In genomic region chr15:57391537-57391936, GRCh38 we compare ENCODE assay signal across 16 cellular contexts. TPM values are rescaled to one million over a fixed set of nuclear protein-coding genes. Genes with fewer than 3 reads are reported as not detected.
DNase-seq lines count a peak whose midpoint lies in the region; ATAC-seq, FAIRE-seq and TF ChIP-seq lines count a peak whose summit lies in the region.
"Had no signal": no experiment of that assay in that cellular context is flagged by ENCODE, and none has a peak within 500 bp of the region (broad histone marks: within the 10 kb centered on the region; RNA-seq: fewer than 3 reads in every experiment).

No MANE protein-coding gene starts in this region.

- no peaks in the 10 kb centered on the region for H3K27me3 ChIP-seq in GM23338 (ENCODE audit: insufficient read depth)
- H3K27me3 ChIP-seq in K562 (ENCODE audit: control insufficient read depth in 2 of 2, insufficient read depth in 2 of 2, low read length in 2 of 2): peaks cover 19 to 33% of the 10 kb centered on the region in 2 experiments
- no peaks in the 10 kb centered on the region for H3K27me3 ChIP-seq in endothelial cell of umbilical vein (ENCODE audit: control insufficient read depth in 2 of 2, insufficient read depth in 2 of 2, low read length in 2 of 2)
- H3K27me3 ChIP-seq in neural progenitor cell: no peaks in the 10 kb centered on the region

- H3K27me3 Mint-ChIP-seq in GM23338 (ENCODE audit: insufficient read depth, low read depth, poor library complexity) (no peaks in the 10 kb centered on the region), T-cell (peaks cover 3 to 6% of the 10 kb centered on the region in 2 donors), neural progenitor cell (ENCODE audit: insufficient read depth, low read depth) (peaks cover 19% of the 10 kb centered on the region)

- H3K9me1 ChIP-seq in K562 (ENCODE audit: control insufficient read depth, insufficient read depth, low read length): no peaks in the 10 kb centered on the region
- no peaks in the 10 kb centered on the region for H3K9me1 ChIP-seq in endothelial cell of umbilical vein (replicated peaks; ENCODE audit: control insufficient read depth, extremely low read depth, insufficient read depth, low read length)

- 0 out of 2 replicates have a peak overlapping the region, but pooled peaks have one; percentile 18 for H3K4me2 ChIP-seq in GM23338
- H3K4me2 ChIP-seq in K562 (ENCODE audit: insufficient read depth, low read length): no peak overlapping the region
- peak overlapping the region; percentile 60 for H3K4me2 ChIP-seq in endothelial cell of umbilical vein (ENCODE audit: insufficient read depth, low read length)
- no peak overlapping the region for H3K4me2 ChIP-seq in neural progenitor cell

- TF ChIP-seq CTCF in GM23338 (conservative IDR thresholded peaks at IDR 0.05; ENCODE audit: low read depth in 2 of 2) (no peak), K562 (IDR thresholded peaks at IDR 0.05 in 2 of 3, conservative IDR thresholded peaks at IDR 0.05 in 1 of 3; ENCODE audit: insufficient read depth in 2 of 3, low read depth in 1 of 3, low read length in 3 of 3) (no peak), endothelial cell of umbilical vein (IDR thresholded peaks at IDR 0.05; ENCODE audit: extremely low read depth in 1 of 2, insufficient read depth in 1 of 2, low read depth in 1 of 2, low read length in 2 of 2) (no peak), neural progenitor cell (IDR thresholded peaks at IDR 0.05) (no peak)

- no peaks in the 10 kb centered on the region for H3K36me3 ChIP-seq in GM23338 (ENCODE audit: insufficient read depth)
- no peaks in the 10 kb centered on the region for H3K36me3 ChIP-seq in K562 (ENCODE audit: control insufficient read depth, insufficient read depth, low read length)
- H3K36me3 ChIP-seq in endothelial cell of umbilical vein (ENCODE audit: control insufficient read depth in 2 of 2, extremely low read depth in 1 of 2, insufficient read depth in 2 of 2, low read length in 2 of 2): no peaks in the 10 kb centered on the region
- no peaks in the 10 kb centered on the region for H3K36me3 ChIP-seq in neural progenitor cell

- CTCF ChIA-PET in K562 (lab: Yijun Ruan, JAX; ENCODE audit: low intra/inter-chr PET ratio) (no interaction called here), endothelial cell of umbilical vein (lab: Charles Lee) (no interaction called here), T-cell (lab: Charles Lee) (no interaction called here)

- H3K9me3 Mint-ChIP-seq in GM23338 (no peaks in the 10 kb centered on the region), T-cell (no peaks in the 10 kb centered on the region), neural progenitor cell (peaks cover 4% of the 10 kb centered on the region)
- H3K9me3 Mint-ChIP-seq: CD8-positive, alpha-beta T cell had no signal

- TF ChIP-seq RAD21 in K562 (CRISPR knock-in tag; conservative IDR thresholded peaks at IDR 0.05 in 1 of 2, IDR thresholded peaks at IDR 0.05 in 1 of 2): no peak

- no peak overlapping the region for H2AFZ ChIP-seq in GM23338
- no peak overlapping the region for H2AFZ ChIP-seq in K562 (ENCODE audit: low read depth, low read length)
- no peak overlapping the region for H2AFZ ChIP-seq in endothelial cell of umbilical vein (ENCODE audit: low read depth, low read length)
- no peak overlapping the region for H2AFZ ChIP-seq in neural progenitor cell (replicated peaks)

- in situ Hi-C loops in K562 (cut with MboI): no loop called here

- peaks cover 44% of the 10 kb centered on the region for H3K4me1 ChIP-seq in GM23338 (ENCODE audit: insufficient read depth)
- no peaks in the 10 kb centered on the region for H3K4me1 ChIP-seq in K562 (replicated peaks in 1 of 2; ENCODE audit: control insufficient read depth in 2 of 2, insufficient read depth in 2 of 2, low read length in 2 of 2)
- peaks cover 74% of the 10 kb centered on the region for H3K4me1 ChIP-seq in endothelial cell of umbilical vein (ENCODE audit: control insufficient read depth, extremely low read depth, insufficient read depth, low read length)
- peaks cover 24% of the 10 kb centered on the region for H3K4me1 ChIP-seq in neural progenitor cell

- H3K27ac Mint-ChIP-seq in GM23338 (no peak overlapping the region), T-cell (no peak overlapping the region), neural progenitor cell (no peak overlapping the region)
- H3K27ac Mint-ChIP-seq: CD14-positive monocyte; CD8-positive, alpha-beta T cell had no signal

- FAIRE-seq in K562 (lab: Jason Lieb, UNC): no peak
- no peak for FAIRE-seq in endothelial cell of umbilical vein (lab: Jason Lieb, UNC)

- WGBS in K562 (ENCODE audit: insufficient coverage, low coverage, missing lambda C conversion rate): 0% methylated on average over 2 of the region's 2 CpGs

- POLR2A ChIA-PET in K562 (lab: Yijun Ruan, JAX): interaction anchor here (1.5 kb wide), 1 partner anchor 9 kb away, joined by 4 read pairs; no protein-coding TSS in a partner anchor
- POLR2A ChIA-PET in endothelial cell of umbilical vein (lab: Charles Lee): no interaction called here
- POLR2A ChIA-PET in T-cell (lab: Charles Lee): no interaction called here

- ATAC-seq in GM23338: no peak
- no peak for ATAC-seq in K562
- no peak for ATAC-seq in T-cell (replicated peaks in 1 of 4)
- ATAC-seq in GM18498 (IDR thresholded peaks at IDR 0.05; ENCODE audit: unreplicated experiment): no peak
- ATAC-seq: CD8-positive, alpha-beta T cell had no signal

- intact Hi-C loops in K562 (cut with micrococcal nuclease) (no loop called here), endothelial cell of umbilical vein (cut with micrococcal nuclease) (loop anchor here (5.0 kb wide), 1 partner anchor 46 kb away; no protein-coding TSS in a partner anchor)

- H3K9ac ChIP-seq in K562 (ENCODE audit: insufficient read depth in 1 of 2, low read depth in 2 of 2, low read length in 2 of 2) (no peak overlapping the region), endothelial cell of umbilical vein (replicated peaks; ENCODE audit: extremely low read depth, insufficient read depth, low read length) (no peak overlapping the region), neural progenitor cell (no peak overlapping the region)

- H3K27ac ChIP-seq in GM23338 (ENCODE audit: low read depth): no peak overlapping the region
- H3K27ac ChIP-seq in K562 (ENCODE audit: extremely low read depth, low read depth, low read length): no peak overlapping the region
- peak overlapping the region; percentile 26 for H3K27ac ChIP-seq in endothelial cell of umbilical vein (ENCODE audit: insufficient read depth, low read depth, low read length)
- H3K27ac ChIP-seq in neural progenitor cell: no peak overlapping the region
- H3K27ac ChIP-seq: HL-60 had no signal

- BruUV-seq in K562 (replicated peaks; lab: Mats Ljungman, UMichigan) (no TSS peak), endothelial cell of umbilical vein (replicated peaks; lab: Mats Ljungman, UMichigan) (no TSS peak)

- DNase-seq in GM23338 (ENCODE audit: low spot score) (no peak), K562 (ENCODE audit: extremely low read depth in 1 of 4, low spot score in 3 of 4) (no peak), endothelial cell of umbilical vein (ENCODE audit: low read depth, low spot score) (no peak), T-cell (no peak), NCI-H345 treated with DMSO at 0.1 percent for 48 hours (lab: John Stamatoyannopoulos, UW; ENCODE audit: unreplicated experiment) (no peak), neural progenitor cell (ENCODE audit: low spot score) (no peak)
- DNase-seq: CD8-positive, alpha-beta T cell; COR-L47; DND-41; GDM1; H7; IMR-90; KG1 had no signal

- no peak for TF ChIP-seq POLR2A in K562 (conservative IDR thresholded peaks at IDR 0.05)
- TF ChIP-seq POLR2A in endothelial cell of umbilical vein (IDR thresholded peaks at IDR 0.05; ENCODE audit: low read depth, low read length): no peak

- dilution Hi-C loops in endothelial cell of umbilical vein (cut with MboI; ENCODE audit: extremely low pct_ligation_motif_present, low sequenced_read_pairs): no loop called here

- H3K9me3 ChIP-seq in K562 (replicated peaks; ENCODE audit: control insufficient read depth, insufficient read depth, low read depth, low read length) (no peaks in the 10 kb centered on the region), endothelial cell of umbilical vein (replicated peaks; ENCODE audit: control insufficient read depth, insufficient read depth, low read length) (no peaks in the 10 kb centered on the region), neural progenitor cell (ENCODE audit: low read depth) (no peaks in the 10 kb centered on the region)

- H3K4me3 Mint-ChIP-seq in GM23338 (no peak overlapping the region), T-cell (no peak overlapping the region), neural progenitor cell (no peak overlapping the region)
- H3K4me3 Mint-ChIP-seq: CD14-positive monocyte; CD8-positive, alpha-beta T cell had no signal

- H3K9me2 ChIP-seq in GM23338 (ENCODE audit: insufficient read depth): no peaks in the 10 kb centered on the region

- H3F3A ChIP-seq in GM23338 (replicated peaks; ENCODE audit: low read depth) (peaks cover 17% of the 10 kb centered on the region), neural progenitor cell (ENCODE audit: low read depth) (peaks cover 15% of the 10 kb centered on the region)

- H3K36me3 Mint-ChIP-seq in GM23338 (ENCODE audit: low read depth) (peaks cover 35% of the 10 kb centered on the region), T-cell (no peaks in the 10 kb centered on the region), neural progenitor cell (peaks cover 2% of the 10 kb centered on the region)
- H3K36me3 Mint-ChIP-seq: CD14-positive monocyte; CD8-positive, alpha-beta T cell had no signal

- peaks cover 4% of the 10 kb centered on the region; the same call in 1 of the 2 replicates for H4K20me1 ChIP-seq in GM23338 (replicated peaks; ENCODE audit: insufficient read depth)
- H4K20me1 ChIP-seq in K562 (replicated peaks; ENCODE audit: control insufficient read depth, insufficient read depth, low read length): no peaks in the 10 kb centered on the region
- no peaks in the 10 kb centered on the region for H4K20me1 ChIP-seq in endothelial cell of umbilical vein (replicated peaks; ENCODE audit: control insufficient read depth, extremely low read depth, insufficient read depth, low read length)
- no peaks in the 10 kb centered on the region for H4K20me1 ChIP-seq in neural progenitor cell (ENCODE audit: low read depth)

- peaks cover 95% of the 10 kb centered on the region for H3K79me2 ChIP-seq in GM23338 (replicated peaks; ENCODE audit: insufficient read depth)
- no peaks in the 10 kb centered on the region for H3K79me2 ChIP-seq in K562 (ENCODE audit: control insufficient read depth, insufficient read depth, low read length)
- H3K79me2 ChIP-seq in endothelial cell of umbilical vein (ENCODE audit: control insufficient read depth, insufficient read depth, low read length): peaks cover 10% of the 10 kb centered on the region
- no peaks in the 10 kb centered on the region for H3K79me2 ChIP-seq in neural progenitor cell (ENCODE audit: low read depth)

- H3K4me3 ChIP-seq in GM23338: no peak overlapping the region
- no peak overlapping the region for H3K4me3 ChIP-seq in K562
- H3K4me3 ChIP-seq in endothelial cell of umbilical vein (replicated peaks in 1 of 3; ENCODE audit: insufficient read depth in 1 of 3, low read depth in 1 of 3, low read length in 3 of 3): no peak overlapping the region
- no peak overlapping the region for H3K4me3 ChIP-seq in neural progenitor cell

- H3K4me1 Mint-ChIP-seq in GM23338 (peaks cover 54% of the 10 kb centered on the region), T-cell (no peaks in the 10 kb centered on the region), neural progenitor cell (peaks cover 36% of the 10 kb centered on the region)
- H3K4me1 Mint-ChIP-seq: CD14-positive monocyte had no signal

- no peak for TF ChIP-seq EP300 in K562 (IDR thresholded peaks at IDR 0.05; ENCODE audit: low read length)

RNA-seq across cellular contexts. Expression of gene CGNL1, which starts 15.2 kb away (rescaled TPM):
- 57.8 and 58.0 TPM in 2 replicates for total RNA-seq in GM23338 (2014; rRNA removed; shearing (Covaris generic))
- polyA plus RNA-seq in GM23338 (2016; fragmentation: Nextera tagmentation; extraction: Ambion mirVana) (19.4 and 20.0 TPM in 2 replicates), K562 (2011; rRNA removed) (not detected in 2 replicates), K562 (2014; fragmentation: Illumina TruSeq; extraction: Trizol) (0.01 TPM in 1 of 2 replicates, not detected in the other), K562 (2014; fragmentation: Nextera tagmentation; extraction: Ambion mirVana) (not detected), K562 (2014; rRNA removed) (not detected in 2 replicates), endothelial cell of umbilical vein (5.9 and 6.9 TPM in 2 replicates)
- total RNA-seq in K562 (2011; cell fraction: chromatin; rRNA removed; ENCODE audit: low replicate concordance): not detected in 2 replicates
- not detected in 2 replicates for total RNA-seq in K562 (2011; cell fraction: nucleolus; rRNA removed)
- not detected in 2 replicates for total RNA-seq in K562 (2011; cell fraction: nucleoplasm; rRNA removed)
- total RNA-seq in K562 (2014; rRNA removed) (not detected in 2 replicates), K562 (2014; rRNA removed; fragmentation: Illumina TruSeq; extraction: Trizol) (not detected in 2 replicates), K562 (2015; rRNA removed; fragmentation: Illumina TruSeq; extraction: Trizol) (not detected in 2 replicates), K562 (2021) (0.07 and 0.18 TPM in 2 replicates), endothelial cell of umbilical vein (25.7 and 27.1 TPM in 2 replicates), T-cell (under 1 TPM in 3 of 5 donors, not detected in 2; 0.13 to 0.18 (median 0.16) TPM), neural progenitor cell (ENCODE audit: low replicate concordance) (3.0 and 4.0 TPM in 2 replicates)
- not detected in 2 replicates for polyA plus RNA-seq in K562 (2011; cell fraction: cytosol; rRNA removed)
- polyA plus RNA-seq in K562 (2011; cell fraction: nucleus; rRNA removed): 0.01 TPM in 1 of 2 replicates, not detected in the other
- polyA plus RNA-seq in K562 (2012): 0.01 TPM in 1 of 2 replicates, not detected in the other
- not detected in 2 replicates for polyA minus RNA-seq in K562 (2011; rRNA and poly(A)+ RNA removed)
- not detected in 2 replicates for polyA minus RNA-seq in K562 (2011; cell fraction: cytosol; rRNA and poly(A)+ RNA removed)
- not detected in 2 replicates for polyA minus RNA-seq in K562 (2011; cell fraction: nucleus; rRNA and poly(A)+ RNA removed)
- 8.8 and 9.0 TPM in 2 replicates for polyA plus RNA-seq in endothelial cell of umbilical vein (2011; cell fraction: cytosol; rRNA removed)
- 20.6 and 21.6 TPM in 2 replicates for polyA plus RNA-seq in endothelial cell of umbilical vein (2011; cell fraction: nucleus; rRNA removed)
- 10.4 and 16.7 TPM in 2 replicates for polyA plus RNA-seq in endothelial cell of umbilical vein (2012)
- 20.0 and 23.6 TPM in 2 replicates for polyA minus RNA-seq in endothelial cell of umbilical vein
- not detected for polyA minus RNA-seq in endothelial cell of umbilical vein (2011; cell fraction: cytosol; rRNA and poly(A)+ RNA removed)
- 21.5 and 22.7 TPM in 2 replicates for polyA minus RNA-seq in endothelial cell of umbilical vein (2011; cell fraction: nucleus; rRNA and poly(A)+ RNA removed)
- total RNA-seq: CD8-positive, alpha-beta T cell had no signal
- polyA plus RNA-seq: CD14-positive monocyte had no signal

Comparison
In these comparisons a context has a peak if more than half of its experiments do, and no peak if none do; other contexts are left out.
1. H3K4me2 ChIP-seq: peak in GM23338 (single experiment) and endothelial cell of umbilical vein (single experiment); none in K562 (single experiment) and neural progenitor cell (single experiment).